19 cellular contexts compared by ENCODE assay signal in genomic region chrX:7027071-7027470, GRCh38.
"Had no signal": no experiment of that assay in that cellular context is flagged by ENCODE, and none has a peak within 500 bp of the region (broad histone marks: within the 10 kb centered on the region; RNA-seq: fewer than 3 reads in every experiment).

No MANE protein-coding gene starts in this region.

- H3K27me3 ChIP-seq: cardiac muscle cell, hepatocyte, neutrophil, ovary, right atrium auricular region, suprapubic skin, vagina had no signal

- H3K36me3 ChIP-seq: cardiac muscle cell, neutrophil, ovary, right atrium auricular region, suprapubic skin, vagina had no signal

- H3K27ac ChIP-seq: cardiac muscle cell, hepatocyte, neutrophil, ovary, psoas muscle, right atrium auricular region, suprapubic skin, vagina had no signal

- DNase-seq: activated CD4-positive, alpha-beta T cell treated with anti-CD3 and anti-CD28 coated beads for 1 hour; activated CD4-positive, alpha-beta T cell treated with anti-CD3 and anti-CD28 coated beads, Interleukin-2, amount 50 U/mL, for 1 hour; activated CD8-positive, alpha-beta T cell treated with anti-CD3 and anti-CD28 coated beads, Interleukin-2, amount 10 ng/mL, durations not matched to agents 7 days and 5 days; activated gamma-delta T cell; activated naive CD4-positive, alpha-beta T cell treated with anti-CD3 and anti-CD28 coated beads, Interleukin-2, amount 50 U/mL, for 16 hours; activated naive CD8-positive, alpha-beta T cell treated with anti-CD3 and anti-CD28 coated beads, Interleukin-2, amount 50 U/mL, for 24 hours; effector CD4-positive, alpha-beta T cell; foreskin fibroblast; ovary; psoas muscle; stimulated activated CD4-positive, alpha-beta T cell treated with anti-CD3 and anti-CD28 coated beads, Interleukin-12 subunit alpha, Interleukin-12 subunit beta, amount 100 ng/mL, for 4 hours; stimulated activated naive CD8-positive, alpha-beta T cell treated with anti-CD3 and anti-CD28 coated beads, Interleukin-15, amount 100 ng/mL, for 72 hours had no signal

- H3K9me3 ChIP-seq: neutrophil, ovary, psoas muscle, right atrium auricular region, suprapubic skin, vagina had no signal

- H3K4me1 ChIP-seq: psoas muscle, right atrium auricular region, suprapubic skin had no signal

- H3K4me3 ChIP-seq: cardiac muscle cell, hepatocyte, ovary, psoas muscle, right atrium auricular region, suprapubic skin, vagina had no signal

- ATAC-seq: activated CD8-positive, alpha-beta T cell treated with anti-CD3 and anti-CD28 coated beads, Interleukin-2, amount 10 ng/mL, durations not matched to agents 7 days and 5 days; activated naive CD8-positive, alpha-beta T cell treated with anti-CD3 and anti-CD28 coated beads, Interleukin-2, amount 50 U/mL, for 24 hours; psoas muscle; stimulated activated effector memory CD8-positive, alpha-beta T cell treated with anti-CD3 and anti-CD28 coated beads, Interleukin-12 subunit alpha, Interleukin-12 subunit beta, amount 100 ng/mL, for 72 hours; stimulated activated naive CD8-positive, alpha-beta T cell treated with anti-CD3 and anti-CD28 coated beads, Interleukin-15, amount 100 ng/mL, for 72 hours had no signal
